8 cellular contexts compared by ENCODE assay signal in the genomic region with DNA sequence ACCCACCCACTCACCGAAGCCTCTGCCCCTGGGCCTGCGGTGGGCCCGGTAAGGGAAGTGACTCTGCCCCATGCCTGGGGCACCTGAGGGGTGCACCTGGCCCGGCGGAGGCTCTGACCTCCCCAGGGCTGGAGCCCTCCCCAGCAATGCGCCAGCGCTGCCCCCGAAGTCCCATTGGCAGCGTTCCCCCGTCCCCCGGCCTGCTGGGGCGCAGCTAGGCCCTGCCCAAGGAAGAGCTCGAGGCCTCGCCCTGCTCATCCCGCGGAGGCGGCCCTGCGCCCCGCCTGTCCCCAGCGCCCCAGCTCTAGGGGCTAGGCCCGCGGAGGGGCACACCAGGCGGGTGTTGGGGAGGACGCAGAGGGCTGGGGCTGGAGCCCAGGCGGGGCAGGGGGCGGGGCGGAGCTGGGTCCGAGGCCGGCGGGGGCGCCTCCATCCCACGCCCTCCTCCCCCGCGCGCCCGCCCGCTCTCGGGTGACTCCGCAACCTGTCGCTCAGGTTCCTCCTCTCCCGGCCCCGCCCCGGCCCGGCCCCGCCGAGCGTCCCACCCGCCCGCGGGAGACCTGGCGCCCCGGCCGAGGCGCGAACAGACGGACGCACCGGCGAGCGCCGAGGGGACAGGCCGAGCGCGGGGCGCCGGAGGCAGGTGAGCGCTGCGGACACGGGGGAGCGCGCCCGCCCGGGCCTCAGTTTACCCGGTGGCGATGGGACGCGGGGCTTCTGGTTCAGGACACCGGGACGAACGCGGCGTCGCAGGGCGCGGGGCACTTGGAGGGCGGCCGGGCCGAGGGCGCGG. TPM values are rescaled to one million over a fixed set of nuclear protein-coding genes. Genes with fewer than 3 reads are reported as not detected.
DNase-seq lines count a peak whose midpoint lies in the region; ATAC-seq, FAIRE-seq and TF ChIP-seq lines count a peak whose summit lies in the region.

A gene (plus strand): TSS at position 586 of the 793 bp plus-strand sequence. CDS start 3,177 bp downstream, outside the sequence.

- H3K27me3 ChIP-seq in HUES48 (ENCODE audit: control insufficient read depth, insufficient read depth, low read length) (no peaks in the 10 kb centered on the region), colonic mucosa (no peaks in the 10 kb centered on the region), aorta (ENCODE audit: control insufficient read depth in 1 of 2, insufficient read depth in 2 of 2, low read length in 1 of 2) (no peaks in the 10 kb centered on the region)

- CTCF ChIA-PET in A549 (lab: Yijun Ruan, JAX), result interaction anchor here (1.1 to 26.0 kb wide), 5 partner anchors 10 to 152 kb away, joined by 3 to 599 read pairs (median 4); a partner anchor contains a TSS

- TF ChIP-seq RAD21 in A549 (conservative IDR thresholded peaks at IDR 0.05 in 1 of 2, IDR thresholded peaks at IDR 0.05 in 1 of 2), result no peak

- 1% methylated on average over 14 of the region's 90 CpGs for WGBS in A549 (ENCODE audit: missing lambda C conversion rate)
- WGBS in aorta, 2 donors, result 12 to 13% methylated on average over 51 to 90 of the region's 90 CpGs

- TF ChIP-seq EP300 in A549 (IDR thresholded peaks at IDR 0.05), result no peak

- intact Hi-C loops in colonic mucosa (cut with DNase I), result no loop called here
- intact Hi-C loops in aorta (cut with DNase I), result no loop called here

- TF ChIP-seq POLR2A in A549 (IDR thresholded peaks at IDR 0.05; ENCODE audit: low read length), result peak; percentile 53

- POLR2A ChIA-PET in A549 (lab: Yijun Ruan, JAX), result interaction anchor here (0.7 to 3.5 kb wide), 2 partner anchors 10 to 14 kb away, joined by 3 to 41 read pairs; a partner anchor contains a TSS

- peaks cover 69% of the 10 kb centered on the region for H3K4me1 ChIP-seq in A549
- H3K4me1 ChIP-seq in HUES48 (ENCODE audit: control insufficient read depth, insufficient read depth, low read length), result peaks cover 18% of the 10 kb centered on the region
- H3K4me1 ChIP-seq in colonic mucosa, result peaks cover 29% of the 10 kb centered on the region
- H3K4me1 ChIP-seq in aorta (ENCODE audit: control insufficient read depth in 1 of 2, insufficient read depth in 2 of 2, low read length in 2 of 2), result no peaks in the 10 kb centered on the region

- ATAC-seq in A549 (peak; percentile 45 to 49), aorta (ENCODE audit: low FRiP score) (no peak)

- H3K27ac ChIP-seq in A549, result peak within 1 kb of the TSS; percentile 91 to 99
- H3K27ac ChIP-seq in HUES48 (ENCODE audit: low read depth, low read length), result peak within 1 kb of the TSS; percentile 51
- H3K27ac ChIP-seq in colonic mucosa, result peak within 1 kb of the TSS; percentile 90
- H3K27ac ChIP-seq in aorta (ENCODE audit: low read depth in 1 of 2, low read length in 2 of 2), result peak within 1 kb of the TSS; percentile 58 to 71

- DNase-seq in A549 (ENCODE audit: low read depth in 1 of 2, low spot score in 1 of 2) (peak in 1 of 2 experiments; percentile 56), colonic mucosa (peak; percentile 92), mesenteric fat pad (ENCODE audit: low spot score) (no peak), aorta (peak; percentile 61 to 80), NCI-H82 treated with DMSO at 0.1 percent for 48 hours (lab: John Stamatoyannopoulos, UW; ENCODE audit: unreplicated experiment) (no peak), NCI-H1930 (lab: John Stamatoyannopoulos, UW) (no peak), NCI-H1092 (lab: John Stamatoyannopoulos, UW) (no peak)

- H3K4me2 ChIP-seq in A549, result peak within 1 kb of the TSS; percentile 100

- H3K9ac ChIP-seq in HUES48 (ENCODE audit: low read depth, low read length) (0 out of 2 replicates have a peak within 1 kb of the TSS, but pooled peaks have one; percentile 38), colonic mucosa (ENCODE audit: low read depth in 2 of 2, low read length in 2 of 2) (peak within 1 kb of the TSS; percentile 84 to 96)

- H3K36me3 ChIP-seq in HUES48 (ENCODE audit: control insufficient read depth, insufficient read depth, low read length) (peaks cover 8% of the 10 kb centered on the region; the same call in 1 of the 2 replicates), colonic mucosa (no peaks in the 10 kb centered on the region), aorta (ENCODE audit: control insufficient read depth in 1 of 2, insufficient read depth in 2 of 2, low read length in 1 of 2) (no peaks in the 10 kb centered on the region)

- TF ChIP-seq CTCF in A549 (IDR thresholded peaks at IDR 0.05), result no peak
- no peak for TF ChIP-seq CTCF in colonic mucosa (IDR thresholded peaks at IDR 0.05)

- FAIRE-seq in A549 (lab: Jason Lieb, UNC), result no peak

- H3K4me3 ChIP-seq in A549 (peak within 1 kb of the TSS; percentile 97), HUES48 (ENCODE audit: low read depth, low read length) (peak within 1 kb of the TSS; percentile 59), colonic mucosa (peak within 1 kb of the TSS; percentile 71), aorta (ENCODE audit: low read length in 2 of 2) (peak within 1 kb of the TSS; percentile 44 to 49)

- H3K9me3 ChIP-seq in A549 (no peaks in the 10 kb centered on the region), HUES48 (ENCODE audit: control insufficient read depth, insufficient read depth, low read length) (no peaks in the 10 kb centered on the region), colonic mucosa (no peaks in the 10 kb centered on the region), aorta (ENCODE audit: control insufficient read depth, low read length) (no peaks in the 10 kb centered on the region)

TF ChIP-seq in A549, 52 proteins besides CTCF, POLR2A, EP300 and RAD21:
- TF ChIP-seq PHF8 (IDR thresholded peaks at IDR 0.05; ENCODE audit: borderline replicate concordance, low read depth) (peak; percentile 9; the same call in 1 of the 2 replicates), JUN (IDR thresholded peaks at IDR 0.05) (peak; percentile 20 to 21; a peak in 1 of 5 replicates), FOXS1 (CRISPR knock-in tag; IDR thresholded peaks at IDR 0.05) (no peak)
- TF ChIP-seq, protein P1, sequence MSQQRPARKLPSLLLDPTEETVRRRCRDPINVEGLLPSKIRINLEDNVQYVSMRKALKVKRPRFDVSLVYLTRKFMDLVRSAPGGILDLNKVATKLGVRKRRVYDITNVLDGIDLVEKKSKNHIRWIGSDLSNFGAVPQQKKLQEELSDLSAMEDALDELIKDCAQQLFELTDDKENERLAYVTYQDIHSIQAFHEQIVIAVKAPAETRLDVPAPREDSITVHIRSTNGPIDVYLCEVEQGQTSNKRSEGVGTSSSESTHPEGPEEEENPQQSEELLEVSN (IDR thresholded peaks at IDR 0.05; ENCODE audit: borderline replicate concordance, low read depth), result 0 out of 2 replicates have a peak, but pooled peaks have one; percentile 21
- TF ChIP-seq, protein P2, sequence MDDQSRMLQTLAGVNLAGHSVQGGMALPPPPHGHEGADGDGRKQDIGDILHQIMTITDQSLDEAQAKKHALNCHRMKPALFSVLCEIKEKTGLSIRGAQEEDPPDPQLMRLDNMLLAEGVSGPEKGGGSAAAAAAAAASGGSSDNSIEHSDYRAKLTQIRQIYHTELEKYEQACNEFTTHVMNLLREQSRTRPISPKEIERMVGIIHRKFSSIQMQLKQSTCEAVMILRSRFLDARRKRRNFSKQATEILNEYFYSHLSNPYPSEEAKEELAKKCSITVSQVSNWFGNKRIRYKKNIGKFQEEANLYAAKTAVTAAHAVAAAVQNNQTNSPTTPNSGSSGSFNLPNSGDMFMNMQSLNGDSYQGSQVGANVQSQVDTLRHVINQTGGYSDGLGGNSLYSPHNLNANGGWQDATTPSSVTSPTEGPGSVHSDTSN (IDR thresholded peaks at IDR 0.05), result 0 out of 2 replicates have a peak, but pooled peaks have one; percentile 10
- TF ChIP-seq, protein P3, sequence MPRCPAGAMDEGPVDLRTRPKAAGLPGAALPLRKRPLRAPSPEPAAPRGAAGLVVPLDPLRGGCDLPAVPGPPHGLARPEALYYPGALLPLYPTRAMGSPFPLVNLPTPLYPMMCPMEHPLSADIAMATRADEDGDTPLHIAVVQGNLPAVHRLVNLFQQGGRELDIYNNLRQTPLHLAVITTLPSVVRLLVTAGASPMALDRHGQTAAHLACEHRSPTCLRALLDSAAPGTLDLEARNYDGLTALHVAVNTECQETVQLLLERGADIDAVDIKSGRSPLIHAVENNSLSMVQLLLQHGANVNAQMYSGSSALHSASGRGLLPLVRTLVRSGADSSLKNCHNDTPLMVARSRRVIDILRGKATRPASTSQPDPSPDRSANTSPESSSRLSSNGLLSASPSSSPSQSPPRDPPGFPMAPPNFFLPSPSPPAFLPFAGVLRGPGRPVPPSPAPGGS (IDR thresholded peaks at IDR 0.05), result 0 out of 3 replicates have a peak, but pooled peaks have one; percentile 33

RNA-seq across cellular contexts. Expression of the gene that starts here (rescaled TPM):
- polyA plus RNA-seq in A549 (2011; rRNA removed) (60.7 and 69.9 TPM in 2 replicates), A549 (2017; fragmentation: RNase III; extraction: RNeasy Plus Mini Kit Qiagen cat#74134 plus additional on column Dnase treatment) (144 to 163 TPM (median 154 TPM) in 3 replicates), aorta (100 to 1,000 TPM in 1 of 2 donors, 10 to 100 TPM in 1; 64.6 to 102 TPM)
- 99.7 and 117 TPM in 2 replicates for polyA plus RNA-seq in A549 (2012; cell fraction: cytosol; rRNA removed)
- polyA plus RNA-seq in A549 (2012; cell fraction: nucleus; rRNA removed), result 612 and 775 TPM in 2 replicates
- 56.6 and 63.8 TPM in 2 replicates for polyA minus RNA-seq in A549 (2011; rRNA and poly(A)+ RNA removed)
- total RNA-seq in colonic mucosa (100 to 1,000 TPM; 192 to 254 TPM), mesenteric fat pad (12.1 TPM), aorta (10 to 100 TPM; 41.0 to 45.1 TPM)

Comparison
In these comparisons a context has a peak if more than half of its experiments do, and no peak if none do; other contexts are left out.
1. RNA of the gene that starts here (total RNA-seq): 192 to 254 TPM in colonic mucosa; 41.0 to 45.1 TPM in aorta and 12.1 TPM in mesenteric fat pad (single experiment); every median in the first group is over 4 times any median in the second.
2. DNase-seq: peak in colonic mucosa (single experiment) and aorta (2 of 2); none in mesenteric fat pad (single experiment), NCI-H82 treated with DMSO at 0.1 percent for 48 hours (single experiment), NCI-H1930 (0 of 2) and NCI-H1092 (single experiment).
3. H3K4me3 ChIP-seq: peak in every context shown above with its lines; median percentile 97 in A549; 71 in colonic mucosa; 59 in HUES48; 46 in aorta.
4. Peak in every context shown above with its lines, with median percentiles within 50 percentile points of each other: H3K27ac ChIP-seq.